23 cellular contexts compared by ENCODE assay signal in genomic region chr3:38369186-38369585, GRCh38. TPM values are rescaled to one million over a fixed set of nuclear protein-coding genes. Genes with fewer than 3 reads are reported as not detected.
DNase-seq lines count a peak whose midpoint lies in the region; ATAC-seq lines count a peak whose summit lies in the region.
"Had no signal": no experiment of that assay in that cellular context is flagged by ENCODE, and none has a peak within 500 bp of the region (broad histone marks: within the 10 kb centered on the region; RNA-seq: fewer than 3 reads in every experiment).

No MANE protein-coding gene starts in this region.

- H4K8ac ChIP-seq in neuronal stem cell (ENCODE audit: low read depth, low read length): no peak overlapping the region

- WGBS in neuronal stem cell (ENCODE audit: extremely low coverage in 2 of 2, insufficient read length in 2 of 2, insufficient replicate concordance in 1 of 2), 2 donors: no CpG with 5 or more reads among the region's 3 CpGs

- H3K36me3 ChIP-seq in neuronal stem cell (replicated peaks in 1 of 2; ENCODE audit: control insufficient read depth in 2 of 2, insufficient read depth in 2 of 2, low read length in 2 of 2): peaks cover 19 to 90% of the 10 kb centered on the region in 2 donors
- H3K36me3 ChIP-seq: BE2C had no signal

- no peak overlapping the region for H3K4me3 ChIP-seq in neuronal stem cell (ENCODE audit: low read length in 2 of 2)
- H3K4me3 ChIP-seq: BLaER1, GM12878 had no signal

- peaks cover 27% of the 10 kb centered on the region for H3K4me1 Mint-ChIP-seq in stimulated activated naive CD8-positive, alpha-beta T cell treated with anti-CD3 and anti-CD28 coated beads, Interleukin-15, amount 100 ng/mL, for 72 hours

- DNase-seq in stimulated activated naive CD8-positive, alpha-beta T cell treated with anti-CD3 and anti-CD28 coated beads, Interleukin-15, amount 100 ng/mL, for 72 hours: no peak
- DNase-seq in stimulated activated naive CD8-positive, alpha-beta T cell treated with anti-CD3 and anti-CD28 coated beads, Interleukin-15, Interleukin-2, amounts not matched to agents 100 U/mL and 50 U/mL, for 24 hours: no peak
- DNase-seq in neuronal stem cell (ENCODE audit: low spot score) (no peak), foreskin melanocyte (no peak)
- DNase-seq: 8988T; ACHN; BE2C; C1 segment of cervical spinal cord; CD4-positive, alpha-beta memory T cell; CD4-positive, CD25-positive, alpha-beta regulatory T cell; CD8-positive, alpha-beta memory T cell; COR-L47; DMS 273 treated with DMSO at 0.1 percent for 48 hours; DMS153; DMS53; DMS79; DND-41; EL; GDM1 had no signal

- no peak overlapping the region for H4K91ac ChIP-seq in neuronal stem cell (ENCODE audit: low read depth, low read length, poor library complexity)

- no peak overlapping the region for H2BK15ac ChIP-seq in neuronal stem cell (ENCODE audit: low read length)

- no peak overlapping the region for H2BK12ac ChIP-seq in neuronal stem cell (ENCODE audit: low read length)

- H3K9ac ChIP-seq in neuronal stem cell (ENCODE audit: low read depth, low read length, poor library complexity): no peak overlapping the region
- H3K9ac ChIP-seq: BLaER1 had no signal

- no peaks in the 10 kb centered on the region for H3K79me1 ChIP-seq in neuronal stem cell (ENCODE audit: low read depth, low read length)

- H3K18ac ChIP-seq in neuronal stem cell (ENCODE audit: low read length): no peak overlapping the region

- no peak overlapping the region for H3K4me2 ChIP-seq in neuronal stem cell (ENCODE audit: insufficient read depth, low read length, poor library complexity, severe bottlenecking)
- H3K4me2 ChIP-seq: BLaER1 had no signal

- H3K9me3 ChIP-seq in neuronal stem cell (replicated peaks in 1 of 2; ENCODE audit: control insufficient read depth in 2 of 2, insufficient read depth in 1 of 2, low read depth in 1 of 2, low read length in 2 of 2): peaks cover 0 to 8% of the 10 kb centered on the region in 2 donors
- H3K9me3 ChIP-seq: BE2C had no signal

- no peak overlapping the region for H2BK120ac ChIP-seq in neuronal stem cell (ENCODE audit: low read depth, low read length)

- H2BK5ac ChIP-seq in neuronal stem cell (ENCODE audit: low read length): no peak overlapping the region

- no peak overlapping the region for H3K23ac ChIP-seq in neuronal stem cell (ENCODE audit: low read depth, low read length, poor library complexity)

- H3K14ac ChIP-seq in neuronal stem cell (ENCODE audit: low read length): no peak overlapping the region

- H3K4me1 ChIP-seq in neuronal stem cell (ENCODE audit: control insufficient read depth in 2 of 2, insufficient read depth in 1 of 2, low read depth in 1 of 2, low read length in 2 of 2): no peaks in the 10 kb centered on the region
- H3K4me1 ChIP-seq: BE2C had no signal

- peak overlapping the region; percentile 21 to 85 for H3K27ac Mint-ChIP-seq in stimulated activated naive CD8-positive, alpha-beta T cell treated with anti-CD3 and anti-CD28 coated beads, Interleukin-15, amount 100 ng/mL, for 72 hours

- peaks cover 6% of the 10 kb centered on the region for H3K27me3 Mint-ChIP-seq in stimulated activated naive CD8-positive, alpha-beta T cell treated with anti-CD3 and anti-CD28 coated beads, Interleukin-15, amount 100 ng/mL, for 72 hours
- H3K27me3 Mint-ChIP-seq: CD4-positive, alpha-beta memory T cell; CD4-positive, CD25-positive, alpha-beta regulatory T cell; CD8-positive, alpha-beta memory T cell had no signal

- peak overlapping the region; percentile 19 for H2AK5ac ChIP-seq in neuronal stem cell (ENCODE audit: low read depth, low read length)

- H3K27me3 ChIP-seq in neuronal stem cell (ENCODE audit: control insufficient read depth in 3 of 3, insufficient read depth in 3 of 3, low read depth in 1 of 3, low read length in 3 of 3): no peaks in the 10 kb centered on the region
- H3K27me3 ChIP-seq: BE2C, BLaER1 had no signal

- ATAC-seq in stimulated activated naive CD8-positive, alpha-beta T cell treated with anti-CD3 and anti-CD28 coated beads, Interleukin-15, amount 100 ng/mL, for 72 hours: no peak
- ATAC-seq in stimulated activated naive CD8-positive, alpha-beta T cell treated with anti-CD3 and anti-CD28 coated beads, Interleukin-15, Interleukin-2, amounts not matched to agents 100 U/mL and 50 U/mL, for 24 hours: no peak
- ATAC-seq in GM19397 (IDR thresholded peaks at IDR 0.05; ENCODE audit: unreplicated experiment): no peak
- ATAC-seq: GM12878 had no signal

- no peak overlapping the region for H3K27ac ChIP-seq in neuronal stem cell (replicated peaks; ENCODE audit: low read length)
- H3K27ac ChIP-seq: BLaER1 had no signal

- peaks cover 0 to 7% of the 10 kb centered on the region in 2 donors for H3K9me3 Mint-ChIP-seq in stimulated activated naive CD8-positive, alpha-beta T cell treated with anti-CD3 and anti-CD28 coated beads, Interleukin-15, amount 100 ng/mL, for 72 hours

- H2AFZ ChIP-seq in neuronal stem cell (ENCODE audit: low read length): no peak overlapping the region

- no peak overlapping the region for H3K4me3 Mint-ChIP-seq in stimulated activated naive CD8-positive, alpha-beta T cell treated with anti-CD3 and anti-CD28 coated beads, Interleukin-15, amount 100 ng/mL, for 72 hours
- H3K4me3 Mint-ChIP-seq: CD14-positive monocyte; CD4-positive, alpha-beta memory T cell; CD4-positive, CD25-positive, alpha-beta regulatory T cell; CD8-positive, alpha-beta memory T cell had no signal

- no peak overlapping the region for H3K4ac ChIP-seq in neuronal stem cell (ENCODE audit: low read length)

RNA-seq across cellular contexts. Expression of gene XYLB, which starts 22.6 kb away (rescaled TPM):
- polyA plus RNA-seq in neuronal stem cell (2013, experiment 1 of 2): 1.5 TPM
- 1.1 TPM for polyA plus RNA-seq in neuronal stem cell (2013, experiment 2 of 2)
